ENCODE assay signal across 19 cellular contexts in the genomic region with DNA sequence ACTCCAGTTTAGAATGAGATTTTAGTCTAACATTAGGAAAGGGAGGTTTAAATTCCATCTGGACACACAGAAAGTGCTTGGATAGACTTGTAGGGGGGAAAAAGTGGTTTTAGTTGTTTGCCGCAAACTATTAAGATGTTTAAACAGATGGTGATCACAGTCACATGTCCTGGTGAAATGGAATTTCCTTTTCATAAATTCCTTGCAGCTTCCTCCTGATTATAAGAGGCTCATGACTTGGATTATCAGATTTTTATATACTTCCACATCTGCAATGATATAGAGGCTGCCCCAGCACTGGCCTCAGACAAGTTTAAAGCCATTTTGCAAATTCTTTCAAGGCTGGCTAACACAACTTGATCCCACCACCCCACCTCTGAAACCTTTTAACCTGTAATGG.
DNase-seq lines count a peak whose midpoint lies in the region; TF ChIP-seq lines count a peak whose summit lies in the region.
"Had no signal": no experiment of that assay in that cellular context is flagged by ENCODE, and none has a peak within 500 bp of the region (broad histone marks: within the 10 kb centered on the region; RNA-seq: fewer than 3 reads in every experiment).

No MANE protein-coding gene starts in this region.

- TF ChIP-seq CTCF in A673 (conservative IDR thresholded peaks at IDR 0.05; ENCODE audit: low read depth, low read length), result no peak

- intact Hi-C loops in A673 (cut with micrococcal nuclease; ENCODE audit: unreplicated experiment), result no loop called here

- no peaks in the 10 kb centered on the region for H3K9me3 ChIP-seq in A673 (ENCODE audit: low read depth, low read length, poor library complexity, severe bottlenecking)
- H3K9me3 ChIP-seq: gastroesophageal sphincter, HAP-1, lower lobe of right lung had no signal

- no TSS peak for BruUV-seq in A673 (replicated peaks; lab: Mats Ljungman, UMichigan)

- no peaks in the 10 kb centered on the region for H3K36me3 ChIP-seq in A673 (ENCODE audit: insufficient read depth, low read length, poor library complexity, severe bottlenecking)
- H3K36me3 ChIP-seq: gastroesophageal sphincter, HAP-1, lower lobe of right lung had no signal

- CTCF ChIA-PET in A673 (lab: Charles Lee), result no interaction called here

- POLR2A ChIA-PET in A673 (lab: Charles Lee; ENCODE audit: low non-redundant PET), result no interaction called here

- H3K27me3 ChIP-seq in A673 (replicated peaks; ENCODE audit: insufficient read depth, low read depth, low read length, poor library complexity), result no peaks in the 10 kb centered on the region
- H3K27me3 ChIP-seq: gastroesophageal sphincter had no signal

- no peak overlapping the region for H3K4me3 ChIP-seq in A673 (ENCODE audit: low read depth, low read length, poor library complexity, severe bottlenecking)
- H3K4me3 ChIP-seq: gastroesophageal sphincter, HAP-1, lower lobe of right lung had no signal

- DNase-seq in A673 (ENCODE audit: low spot score), result peak; percentile 32
- peak; percentile 21 for DNase-seq in H4 (ENCODE audit: low spot score)
- DNase-seq in brain pericyte (ENCODE audit: low read depth, low spot score), result peak; percentile 25
- peak; percentile 61 for DNase-seq in glomerular endothelial cell (ENCODE audit: extremely low read depth, low read depth, low spot score)
- no peak for DNase-seq in NCI-H187 treated with DMSO at 0.1 percent for 48 hours (lab: John Stamatoyannopoulos, UW)
- DNase-seq in germinal center (ENCODE audit: low spot score), result no peak
- DNase-seq in HK-2 (ENCODE audit: unreplicated experiment), result no peak
- DNase-seq in DMS114 treated with DMSO at 0.1 percent for 48 hours (lab: John Stamatoyannopoulos, UW; ENCODE audit: unreplicated experiment), result no peak
- DNase-seq: ACHN; activated CD4-positive, alpha-beta T cell treated with anti-CD3 and anti-CD28 coated beads for 36 hours; activated CD8-positive, alpha-beta memory T cell treated with anti-CD3 and anti-CD28 coated beads, Interleukin-2, amount 50 U/mL, for 4 hours; activated gamma-delta T cell treated with Interleukin-2 at 50 U/mL for 16 hours; immature natural killer cell; lower lobe of right lung; naive thymus-derived CD8-positive, alpha-beta T cell; NCI-H1694 treated with DMSO at 0.1 percent for 48 hours; SIG-M5 had no signal

- no peak overlapping the region for H3K27ac ChIP-seq in A673 (ENCODE audit: low read depth, low read length, poor library complexity, severe bottlenecking)
- H3K27ac ChIP-seq: gastroesophageal sphincter, lower lobe of right lung had no signal

- H3K4me1 ChIP-seq in A673 (ENCODE audit: insufficient read depth, low read length, poor library complexity, severe bottlenecking), result peaks cover 9% of the 10 kb centered on the region
- H3K4me1 ChIP-seq: gastroesophageal sphincter, lower lobe of right lung had no signal

Comparison
In these comparisons a context has a peak if more than half of its experiments do, and no peak if none do; other contexts are left out.
1. DNase-seq: peak in A673 (single experiment), H4 (single experiment), brain pericyte (single experiment) and glomerular endothelial cell (single experiment); none in NCI-H187 treated with DMSO at 0.1 percent for 48 hours (single experiment), germinal center (single experiment), HK-2 (single experiment) and DMS114 treated with DMSO at 0.1 percent for 48 hours (single experiment).